ENCODE assay signal across 15 cellular contexts in genomic region chr1:54158071-54158470, GRCh38. TPM values are rescaled to one million over a fixed set of nuclear protein-coding genes. Genes with fewer than 3 reads are reported as not detected.
A peak's percentile ranks its signal among the peaks of the same experiment; 100 is the strongest.
DNase-seq lines count a peak whose midpoint lies in the region; ATAC-seq, FAIRE-seq and TF ChIP-seq lines count a peak whose summit lies in the region.
"Had no signal": no experiment of that assay in that cellular context is flagged by ENCODE, and none has a peak within 500 bp of the region (broad histone marks: within the 10 kb centered on the region; RNA-seq: fewer than 3 reads in every experiment).

No MANE protein-coding gene starts in this region.

- no peak overlapping the region for H4K8ac ChIP-seq in mesenchymal stem cell (ENCODE audit: low read length)

- H2BK15ac ChIP-seq in mesenchymal stem cell (ENCODE audit: low read depth, poor library complexity, severe bottlenecking), result no peak overlapping the region

- H3K18ac ChIP-seq in mesenchymal stem cell (ENCODE audit: low read depth in 1 of 2, low read length in 2 of 2), result no peak overlapping the region

- intact Hi-C loops in MCF 10A (cut with micrococcal nuclease), result no loop called here
- intact Hi-C loops in breast epithelium (cut with DNase I; ENCODE audit: low total_unique reads), result no loop called here

- H3K36me3 Mint-ChIP-seq in MCF 10A (ENCODE audit: insufficient read depth, unreplicated experiment), result no peaks in the 10 kb centered on the region

- H3K27ac Mint-ChIP-seq in MCF 10A (ENCODE audit: low read depth, unreplicated experiment), result no peak overlapping the region
- H3K27ac Mint-ChIP-seq: activated T-helper 1 cell treated with anti-CD3 and anti-CD28 coated beads, Interleukin-12 subunit alpha, Interleukin-12 subunit beta, Interleukin-2, Interleukin-4 antibody, amounts not matched to agents 30 ng/mL and 10 ng/mL and 1 ng/mL, durations not matched to agents 14 hours and 24 hours and 36 hours; dendritic cell treated with granulocyte-macrophage colony-stimulating factor and Interleukin-4, amounts not matched to agents 40 ng/mL and 50 ng/mL, for 4 days had no signal

- FAIRE-seq in RCC 7860 (lab: Jason Lieb, UNC), result peak; percentile 88
- no peak for FAIRE-seq in urothelium cell line (lab: Jason Lieb, UNC)
- FAIRE-seq: TTC549 had no signal

- CTCF ChIA-PET in MCF 10A (lab: Yijun Ruan, JAX), result no interaction called here

- no TSS peak for BruUV-seq in MCF 10A (replicated peaks; lab: Mats Ljungman, UMichigan)

- no peak overlapping the region for H2BK5ac ChIP-seq in mesenchymal stem cell (ENCODE audit: low read depth, low read length, poor library complexity, severe bottlenecking)

- H3K9me3 ChIP-seq in breast epithelium, result no peaks in the 10 kb centered on the region
- no peaks in the 10 kb centered on the region for H3K9me3 ChIP-seq in mesenchymal stem cell (ENCODE audit: control insufficient read depth, low read length)
- H3K9me3 ChIP-seq: neutrophil had no signal

- H3K4me1 ChIP-seq in breast epithelium (no peaks in the 10 kb centered on the region), foreskin keratinocyte (no peaks in the 10 kb centered on the region), mesenchymal stem cell (ENCODE audit: control insufficient read depth, insufficient read depth, low read depth, low read length) (peaks cover 13% of the 10 kb centered on the region)

- H3K79me1 ChIP-seq in mesenchymal stem cell (replicated peaks; ENCODE audit: low read length, poor library complexity, severe bottlenecking), result no peaks in the 10 kb centered on the region

- H3K9ac ChIP-seq in mesenchymal stem cell (ENCODE audit: low read length), result no peak overlapping the region

- H2AK5ac ChIP-seq in mesenchymal stem cell (ENCODE audit: low read length, severe bottlenecking), result no peak overlapping the region

- no peaks in the 10 kb centered on the region for H3K36me3 ChIP-seq in breast epithelium
- H3K36me3 ChIP-seq in mesenchymal stem cell (ENCODE audit: control insufficient read depth in 1 of 2, insufficient read depth in 2 of 2, low read depth in 1 of 2, low read length in 2 of 2), result no peaks in the 10 kb centered on the region
- H3K36me3 ChIP-seq: neutrophil had no signal

- no peaks in the 10 kb centered on the region for H3K27me3 Mint-ChIP-seq in MCF 10A (ENCODE audit: insufficient read depth, unreplicated experiment)
- H3K27me3 Mint-ChIP-seq: dendritic cell treated with granulocyte-macrophage colony-stimulating factor and Interleukin-4, amounts not matched to agents 40 ng/mL and 50 ng/mL, for 4 days had no signal

- POLR2A ChIA-PET in MCF 10A (lab: Yijun Ruan, JAX), result no interaction called here

- no peak for TF ChIP-seq POLR2A in breast epithelium (IDR thresholded peaks at IDR 0.05)

- no peak overlapping the region for H2BK120ac ChIP-seq in mesenchymal stem cell (ENCODE audit: low read depth, low read length)

- no peak overlapping the region for H3K4me3 Mint-ChIP-seq in MCF 10A (ENCODE audit: unreplicated experiment)
- H3K4me3 Mint-ChIP-seq: activated T-helper 1 cell treated with anti-CD3 and anti-CD28 coated beads, Interleukin-12 subunit alpha, Interleukin-12 subunit beta, Interleukin-2, Interleukin-4 antibody, amounts not matched to agents 30 ng/mL and 10 ng/mL and 1 ng/mL, durations not matched to agents 14 hours and 24 hours and 36 hours; dendritic cell treated with granulocyte-macrophage colony-stimulating factor and Interleukin-4, amounts not matched to agents 40 ng/mL and 50 ng/mL, for 4 days had no signal

- H3K27me3 ChIP-seq in breast epithelium (no peaks in the 10 kb centered on the region), foreskin keratinocyte (peaks cover 6% of the 10 kb centered on the region), mesenchymal stem cell (ENCODE audit: control insufficient read depth in 1 of 2, insufficient read depth in 1 of 2, low read length in 2 of 2) (peaks cover 20% of the 10 kb centered on the region in 2 experiments)
- H3K27me3 ChIP-seq: neutrophil had no signal

- no peak for TF ChIP-seq CTCF in MCF 10A (IDR thresholded peaks at IDR 0.05; ENCODE audit: unreplicated experiment)
- no peak for TF ChIP-seq CTCF in breast epithelium (IDR thresholded peaks at IDR 0.05)
- no peak for TF ChIP-seq CTCF in foreskin keratinocyte (conservative IDR thresholded peaks at IDR 0.05)

- no peak overlapping the region for H2BK12ac ChIP-seq in mesenchymal stem cell (ENCODE audit: low read length in 2 of 2)

- peak; percentile 67 for ATAC-seq in foreskin keratinocyte

- no peak overlapping the region for H3K14ac ChIP-seq in mesenchymal stem cell (ENCODE audit: low read length in 2 of 2)

- no peak overlapping the region for H3K23ac ChIP-seq in mesenchymal stem cell (ENCODE audit: low read length in 2 of 2)

- peak; percentile 86 for DNase-seq in MCF 10A (ENCODE audit: unreplicated experiment)
- DNase-seq in breast epithelium (ENCODE audit: low spot score in 2 of 2), result no peak
- DNase-seq in RCC 7860 (ENCODE audit: low spot score), result peak; percentile 81
- DNase-seq in foreskin keratinocyte, result peak in 1 of 2 donors; percentile 33
- peak; percentile 82 for DNase-seq in urothelium cell line (ENCODE audit: low spot score)
- no peak for DNase-seq in GM19238 (ENCODE audit: insufficient read length, low spot score)
- no peak for DNase-seq in activated gamma-delta T cell (lab: John Stamatoyannopoulos, UW)
- no peak for DNase-seq in mesenchymal stem cell
- DNase-seq: activated CD4-positive, alpha-beta T cell treated with anti-CD3 and anti-CD28 coated beads, Interleukin-2, amount 50 U/mL, for 48 hours; NCI-H146 had no signal

- no peak overlapping the region for H3K4ac ChIP-seq in mesenchymal stem cell (ENCODE audit: low read depth in 1 of 2, low read length in 2 of 2)

- peaks cover 33% of the 10 kb centered on the region for H3K4me1 Mint-ChIP-seq in MCF 10A (ENCODE audit: insufficient read depth, unreplicated experiment)

- H3K4me3 ChIP-seq in breast epithelium, result no peak overlapping the region
- H3K4me3 ChIP-seq in mesenchymal stem cell (ENCODE audit: insufficient read depth in 1 of 2, low read depth in 1 of 2, low read length in 2 of 2), result no peak overlapping the region
- H3K4me3 ChIP-seq: skin epidermis had no signal

- no peak overlapping the region for H3K4me2 ChIP-seq in mesenchymal stem cell (ENCODE audit: low read length, poor library complexity, severe bottlenecking)

- H3K27ac ChIP-seq in breast epithelium (no peak overlapping the region), foreskin keratinocyte (no peak overlapping the region), mesenchymal stem cell (ENCODE audit: low read length, poor library complexity, severe bottlenecking) (no peak overlapping the region)
- H3K27ac ChIP-seq: neutrophil had no signal

- 84% methylated on average over 3 of the region's 3 CpGs for WGBS in mesenchymal stem cell

- H3K9me3 Mint-ChIP-seq in MCF 10A (ENCODE audit: unreplicated experiment), result no peaks in the 10 kb centered on the region
- H3K9me3 Mint-ChIP-seq: activated T-helper 1 cell treated with anti-CD3 and anti-CD28 coated beads, Interleukin-12 subunit alpha, Interleukin-12 subunit beta, Interleukin-2, Interleukin-4 antibody, amounts not matched to agents 30 ng/mL and 10 ng/mL and 1 ng/mL, durations not matched to agents 14 hours and 24 hours and 36 hours; dendritic cell treated with granulocyte-macrophage colony-stimulating factor and Interleukin-4, amounts not matched to agents 40 ng/mL and 50 ng/mL, for 4 days had no signal

- no peak overlapping the region for H4K91ac ChIP-seq in mesenchymal stem cell (ENCODE audit: low read length)

- H2AFZ ChIP-seq in mesenchymal stem cell (ENCODE audit: low read depth, low read length), result no peak overlapping the region

RNA-seq across cellular contexts. Expression of gene CDCP2, which starts 5.3 kb away (rescaled TPM):
- not detected in 2 replicates for total RNA-seq in MCF 10A (2022)
- total RNA-seq in breast epithelium, result 1 to 10 TPM in 1 of 3 donors, not detected in 2; 1.3 TPM
- not detected in 2 replicates for total RNA-seq in foreskin keratinocyte
- not detected in 2 replicates for polyA plus RNA-seq in foreskin keratinocyte
- not detected for polyA plus RNA-seq in mesenchymal stem cell (2013, experiment 1 of 2)
- not detected for polyA plus RNA-seq in mesenchymal stem cell (2013, experiment 2 of 2)
- total RNA-seq: activated T-helper 1 cell treated with anti-CD3 and anti-CD28 coated beads, Interleukin-12 subunit alpha, Interleukin-12 subunit beta, Interleukin-2, Interleukin-4 antibody, amounts not matched to agents 30 ng/mL and 10 ng/mL and 1 ng/mL, durations not matched to agents 14 hours and 24 hours and 36 hours had no signal

RNA-seq across cellular contexts. Expression of gene CYB5RL, which starts 41.8 kb away (rescaled TPM):
- total RNA-seq in MCF 10A (2022), result 4.6 and 5.4 TPM in 2 replicates
- 1 to 10 TPM; 4.5 to 8.0 (median 7.5) TPM for total RNA-seq in breast epithelium
- 2.5 and 2.8 TPM in 2 replicates for total RNA-seq in foreskin keratinocyte
- 2.1 and 2.6 TPM in 2 replicates for polyA plus RNA-seq in foreskin keratinocyte
- polyA plus RNA-seq in mesenchymal stem cell (2013, experiment 1 of 2), result 4.3 TPM
- 3.4 TPM for polyA plus RNA-seq in mesenchymal stem cell (2013, experiment 2 of 2)

RNA-seq across cellular contexts. Expression of gene MRPL37, which starts 41.9 kb away (rescaled TPM):
- 98.2 and 128 TPM in 2 replicates for total RNA-seq in MCF 10A (2022)
- 10 to 100 TPM; 44.6 to 70.7 (median 48.8) TPM for total RNA-seq in breast epithelium
- 102 and 116 TPM in 2 replicates for total RNA-seq in foreskin keratinocyte
- polyA plus RNA-seq in foreskin keratinocyte, result 126 and 138 TPM in 2 replicates
- 83.1 TPM for polyA plus RNA-seq in mesenchymal stem cell (2013, experiment 1 of 2)
- 84.0 TPM for polyA plus RNA-seq in mesenchymal stem cell (2013, experiment 2 of 2)

Comparison
In these comparisons a context has a peak if more than half of its experiments do, and no peak if none do; other contexts are left out.
1. DNase-seq: peak in MCF 10A (single experiment), RCC 7860 (single experiment) and urothelium cell line (single experiment); none in breast epithelium (0 of 2), GM19238 (single experiment), activated gamma-delta T cell (single experiment) and mesenchymal stem cell (single experiment).